Comparison of ENCODE assay signal across 26 cellular contexts in genomic region chr17:62900096-62900495, GRCh38.
"Had no signal": no experiment of that assay in that cellular context is flagged by ENCODE, and none has a peak within 500 bp of the region (broad histone marks: within the 10 kb centered on the region; RNA-seq: fewer than 3 reads in every experiment).

No MANE protein-coding gene starts in this region.

- ATAC-seq: effector memory CD8-positive, alpha-beta T cell; foreskin keratinocyte; gastrocnemius medialis had no signal

- DNase-seq: colonic mucosa; cortex of kidney; dermis blood vessel endothelial cell; dorsolateral prefrontal cortex; effector CD4-positive, alpha-beta T cell; effector CD8-positive, alpha-beta T cell; effector memory CD4-positive, alpha-beta T cell; effector memory CD8-positive, alpha-beta T cell; endodermal cell; erythroblast; esophagus squamous epithelium; foreskin fibroblast; foreskin keratinocyte; foreskin melanocyte; gastrocnemius medialis; glutamatergic neuron had no signal

- H3K4me1 Mint-ChIP-seq: endodermal cell had no signal

- H3K9me3 Mint-ChIP-seq: effector memory CD8-positive, alpha-beta T cell; endodermal cell had no signal

- H3K4me3 Mint-ChIP-seq: effector memory CD8-positive, alpha-beta T cell; endodermal cell had no signal

- FAIRE-seq: colon, endometrium, endothelial cell of umbilical vein, frontal cortex had no signal

- H3K36me3 ChIP-seq: colonic mucosa, esophagus muscularis mucosa, esophagus squamous epithelium, gastrocnemius medialis, gastroesophageal sphincter, heart left ventricle, heart right ventricle had no signal

- H3K9me3 ChIP-seq: colonic mucosa, esophagus muscularis mucosa, esophagus squamous epithelium, gastrocnemius medialis, gastroesophageal sphincter, heart left ventricle had no signal

- H3K4me3 ChIP-seq: colonic mucosa, coronary artery, dorsolateral prefrontal cortex, esophagus muscularis mucosa, esophagus squamous epithelium, gastrocnemius medialis, gastroesophageal sphincter, heart left ventricle, heart right ventricle had no signal

- H3K27me3 ChIP-seq: colonic mucosa, dorsolateral prefrontal cortex, esophagus muscularis mucosa, esophagus squamous epithelium, foreskin keratinocyte, gastrocnemius medialis, gastroesophageal sphincter, heart left ventricle, heart right ventricle had no signal

- H3K4me1 ChIP-seq: colonic mucosa, foreskin keratinocyte, gastrocnemius medialis had no signal

- H3K27ac ChIP-seq: colonic mucosa, coronary artery, dorsolateral prefrontal cortex, epithelial cell of prostate, esophagus muscularis mucosa, esophagus squamous epithelium, foreskin keratinocyte, gastrocnemius medialis, gastroesophageal sphincter, heart left ventricle had no signal

- H3K27ac Mint-ChIP-seq: effector memory CD8-positive, alpha-beta T cell; endodermal cell had no signal
